21 cellular contexts compared by ENCODE assay signal in genomic region chr21:28872218-28872617, GRCh38.
"Had no signal": no experiment of that assay in that cellular context is flagged by ENCODE, and none has a peak within 500 bp of the region (broad histone marks: within the 10 kb centered on the region; RNA-seq: fewer than 3 reads in every experiment).

No MANE protein-coding gene starts in this region.

- H3K27me3 ChIP-seq: gastrocnemius medialis, heart left ventricle, left lung, neural progenitor cell, spleen, upper lobe of right lung had no signal

- H3K4me2 ChIP-seq: neural progenitor cell had no signal

- H3K4me3 Mint-ChIP-seq: activated naive CD4-positive, alpha-beta T cell treated with anti-CD3 and anti-CD28 coated beads for 36 hours; activated naive CD8-positive, alpha-beta T cell treated with anti-CD3 and anti-CD28 coated beads, Interleukin-2, amount 10 ng/mL, durations not matched to agents 7 days and 5 days; activated T-cell treated with anti-CD3 and anti-CD28 coated beads, Interleukin-2, amount 50 U/mL, for 4 hours; naive thymus-derived CD8-positive, alpha-beta T cell; neural progenitor cell had no signal

- H3K4me1 Mint-ChIP-seq: neural progenitor cell had no signal

- H3K4me3 ChIP-seq: gastrocnemius medialis, heart left ventricle, left lung, lung, neural progenitor cell, spleen, upper lobe of right lung had no signal

- H3K27ac Mint-ChIP-seq: activated naive CD4-positive, alpha-beta T cell treated with anti-CD3 and anti-CD28 coated beads for 36 hours; activated naive CD8-positive, alpha-beta T cell treated with anti-CD3 and anti-CD28 coated beads, Interleukin-2, amount 10 ng/mL, durations not matched to agents 7 days and 5 days; neural progenitor cell had no signal

- H3K9me3 Mint-ChIP-seq: activated naive CD4-positive, alpha-beta T cell treated with anti-CD3 and anti-CD28 coated beads for 36 hours; activated naive CD8-positive, alpha-beta T cell treated with anti-CD3 and anti-CD28 coated beads, Interleukin-2, amount 10 ng/mL, durations not matched to agents 7 days and 5 days; activated T-cell treated with anti-CD3 and anti-CD28 coated beads, Interleukin-2, amount 50 U/mL, for 4 hours; naive thymus-derived CD8-positive, alpha-beta T cell; neural progenitor cell had no signal

- H3K9me3 ChIP-seq: gastrocnemius medialis, heart left ventricle, left lung, spleen, upper lobe of right lung had no signal

- DNase-seq: activated CD4-positive, alpha-beta T cell treated with anti-CD3 and anti-CD28 coated beads, Interleukin-2, amount 50 U/mL, for 48 hours; activated CD8-positive, alpha-beta memory T cell treated with anti-CD3 and anti-CD28 coated beads, Interleukin-2, amount 50 U/mL, for 48 hours; activated effector memory CD4-positive, alpha-beta T cell treated with Interleukin-2 at 50 U/mL for 16 hours; activated naive CD4-positive, alpha-beta T cell treated with anti-CD3 and anti-CD28 coated beads for 36 hours; activated naive CD8-positive, alpha-beta T cell treated with anti-CD3 and anti-CD28 coated beads, Interleukin-2, amount 10 ng/mL, durations not matched to agents 7 days and 5 days; activated T-cell treated with anti-CD3 and anti-CD28 coated beads, Interleukin-2, amount 50 U/mL, for 4 hours; erythroblast; gastrocnemius medialis; heart left ventricle; left lung; naive thymus-derived CD8-positive, alpha-beta T cell; retina; spleen; stimulated activated CD4-positive, alpha-beta T cell treated with anti-CD3 and anti-CD28 coated beads, Interleukin-4, amount 100 ng/mL, for 1 hour; stimulated activated naive CD4-positive, alpha-beta T cell; T-helper 1 cell; upper lobe of right lung had no signal

- H3K4me1 ChIP-seq: gastrocnemius medialis, left lung, neural progenitor cell, spleen, upper lobe of right lung had no signal

- ATAC-seq: activated T-cell treated with anti-CD3 and anti-CD28 coated beads, Interleukin-2, amount 50 U/mL, for 4 hours; gastrocnemius medialis; heart left ventricle; left lung; naive thymus-derived CD8-positive, alpha-beta T cell; upper lobe of right lung had no signal

- H3K36me3 ChIP-seq: neural progenitor cell had no signal

- FAIRE-seq: islet of Langerhans, TTC549 had no signal

- H3K9ac ChIP-seq: neural progenitor cell had no signal

- H3K27ac ChIP-seq: gastrocnemius medialis, heart left ventricle, left lung, neural progenitor cell, spleen, upper lobe of right lung had no signal

- H3K27me3 Mint-ChIP-seq: activated naive CD8-positive, alpha-beta T cell treated with anti-CD3 and anti-CD28 coated beads, Interleukin-2, amount 10 ng/mL, durations not matched to agents 7 days and 5 days; naive thymus-derived CD8-positive, alpha-beta T cell had no signal

- H2AFZ ChIP-seq: neural progenitor cell had no signal
